11 cellular contexts compared by ENCODE assay signal in genomic region chr13:47594833-47595232, GRCh38.
DNase-seq lines count a peak whose midpoint lies in the region; ATAC-seq lines count a peak whose summit lies in the region.
"Had no signal": no experiment of that assay in that cellular context is flagged by ENCODE, and none has a peak within 500 bp of the region (broad histone marks: within the 10 kb centered on the region; RNA-seq: fewer than 3 reads in every experiment).

No MANE protein-coding gene starts in this region.

- no peak for ATAC-seq in GM18868 (IDR thresholded peaks at IDR 0.05; ENCODE audit: unreplicated experiment)

- peak; percentile 7 for DNase-seq in DMS 273 (lab: John Stamatoyannopoulos, UW; ENCODE audit: unreplicated experiment)
- DNase-seq in DMS 273 treated with DMSO at 0.1 percent for 48 hours (lab: John Stamatoyannopoulos, UW), result no peak
- peak; percentile 46 for DNase-seq in HT-29 (ENCODE audit: low spot score)
- DNase-seq in RKO (ENCODE audit: low spot score), result peak; percentile 30
- DNase-seq in iPS-NIHi11 (ENCODE audit: low spot score), result peak; percentile 9
- no peak for DNase-seq in ecto neural progenitor cell (ENCODE audit: low spot score)
- DNase-seq in epidermal melanocyte (ENCODE audit: insufficient read length, low spot score), result no peak
- DNase-seq: activated CD4-positive, alpha-beta T cell treated with anti-CD3 and anti-CD28 coated beads, Interleukin-2, amount 50 U/mL, for 4 hours; effector memory CD4-positive, alpha-beta T cell; NCI-H1048 had no signal

Comparison
In these comparisons a context has a peak if more than half of its experiments do, and no peak if none do; other contexts are left out.
1. DNase-seq: peak in DMS 273 (single experiment), HT-29 (single experiment), RKO (single experiment) and iPS-NIHi11 (single experiment); none in DMS 273 treated with DMSO at 0.1 percent for 48 hours (single experiment), ecto neural progenitor cell (single experiment) and epidermal melanocyte (single experiment).